In the genomic region with DNA sequence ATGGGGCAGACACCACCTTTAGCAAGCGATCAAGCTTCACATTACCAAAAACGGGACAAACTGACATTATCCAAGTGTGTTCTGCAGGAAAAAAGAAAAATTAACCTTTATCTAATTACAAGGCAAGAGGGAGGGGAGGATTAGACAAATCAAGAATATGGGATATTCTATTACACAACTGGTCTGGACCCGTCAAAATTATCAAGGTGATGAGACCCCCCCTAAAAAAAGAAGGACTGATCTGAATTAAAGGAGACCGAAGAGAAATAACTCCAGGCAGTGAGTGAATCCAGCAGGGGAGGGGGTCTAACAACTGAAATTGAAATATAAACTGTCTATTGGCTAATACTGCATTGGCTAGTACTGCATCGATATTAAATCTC, we compare ENCODE assay signal across 7 cellular contexts. TPM values are rescaled to one million over a fixed set of nuclear protein-coding genes. Genes with fewer than 3 reads are reported as not detected.
A peak's percentile ranks its signal among the peaks of the same experiment; 100 is the strongest.
DNase-seq lines count a peak whose midpoint lies in the region; ATAC-seq and TF ChIP-seq lines count a peak whose summit lies in the region.

No MANE protein-coding gene starts in this region.

- H3K4me3 ChIP-seq in HFF-Myc (replicated peaks; ENCODE audit: low read depth, low read length) (peak overlapping the region; percentile 56), iPS-11a (ENCODE audit: low read depth, low read length) (peak overlapping the region; percentile 83)

- peaks cover 59% of the 10 kb centered on the region for H3K4me1 Mint-ChIP-seq in activated CD4-positive, alpha-beta memory T cell treated with anti-CD3 and anti-CD28 coated beads, Interleukin-2, amount 10 ng/mL, durations not matched to agents 7 days and 5 days
- peaks cover 61% of the 10 kb centered on the region for H3K4me1 Mint-ChIP-seq in stimulated activated effector memory CD8-positive, alpha-beta T cell treated with anti-CD3 and anti-CD28 coated beads, Interleukin-12 subunit alpha, Interleukin-12 subunit beta, amount 100 ng/mL, for 72 hours

- DNase-seq in HFF-Myc (ENCODE audit: extremely low read depth, low read depth) = no peak
- DNase-seq in activated CD4-positive, alpha-beta memory T cell treated with anti-CD3 and anti-CD28 coated beads, Interleukin-2, amount 10 ng/mL, durations not matched to agents 7 days and 5 days = no peak
- no peak for DNase-seq in stimulated activated effector memory CD8-positive, alpha-beta T cell treated with anti-CD3 and anti-CD28 coated beads, Interleukin-12 subunit alpha, Interleukin-12 subunit beta, amount 100 ng/mL, for 72 hours (ENCODE audit: low spot score in 2 of 2)
- no peak for DNase-seq in NCI-H774 (lab: John Stamatoyannopoulos, UW)
- no peak for DNase-seq in ecto neural progenitor cell (ENCODE audit: low spot score)

- no peak for ATAC-seq in stimulated activated effector memory CD8-positive, alpha-beta T cell treated with anti-CD3 and anti-CD28 coated beads, Interleukin-12 subunit alpha, Interleukin-12 subunit beta, amount 100 ng/mL, for 72 hours
- ATAC-seq in HG03039 (IDR thresholded peaks at IDR 0.05; ENCODE audit: unreplicated experiment) = no peak

- TF ChIP-seq CTCF in HFF-Myc (IDR thresholded peaks at IDR 0.05; ENCODE audit: low read depth, low read length, missing control alignments) = no peak

- POLR2A ChIA-PET in activated CD4-positive, alpha-beta memory T cell treated with anti-CD3 and anti-CD28 coated beads, Interleukin-2, amount 10 ng/mL, durations not matched to agents 7 days and 5 days (lab: Charles Lee) = interaction anchor here (1.1 to 3.6 kb wide), 10 partner anchors 28 to 1173 kb away, joined by 3 to 44 read pairs (median 4); partner anchors contain the start of genes CIITA, DEXI and GSPT1

- CTCF ChIA-PET in activated CD4-positive, alpha-beta memory T cell treated with anti-CD3 and anti-CD28 coated beads, Interleukin-2, amount 10 ng/mL, durations not matched to agents 7 days and 5 days (lab: Charles Lee) = interaction anchor here (1.7 to 2.1 kb wide), 2 partner anchors 135 to 175 kb away, joined by 12 to 13 read pairs; partner anchors contain the start of gene CIITA

- peak overlapping the region; percentile 86 for H3K4me3 Mint-ChIP-seq in activated CD4-positive, alpha-beta memory T cell treated with anti-CD3 and anti-CD28 coated beads, Interleukin-2, amount 10 ng/mL, durations not matched to agents 7 days and 5 days
- H3K4me3 Mint-ChIP-seq in stimulated activated effector memory CD8-positive, alpha-beta T cell treated with anti-CD3 and anti-CD28 coated beads, Interleukin-12 subunit alpha, Interleukin-12 subunit beta, amount 100 ng/mL, for 72 hours = peak overlapping the region; percentile 86

- no peaks in the 10 kb centered on the region for H3K9me3 Mint-ChIP-seq in activated CD4-positive, alpha-beta memory T cell treated with anti-CD3 and anti-CD28 coated beads, Interleukin-2, amount 10 ng/mL, durations not matched to agents 7 days and 5 days
- H3K9me3 Mint-ChIP-seq in stimulated activated effector memory CD8-positive, alpha-beta T cell treated with anti-CD3 and anti-CD28 coated beads, Interleukin-12 subunit alpha, Interleukin-12 subunit beta, amount 100 ng/mL, for 72 hours = no peaks in the 10 kb centered on the region

- peak overlapping the region; percentile 97 for H3K27ac Mint-ChIP-seq in activated CD4-positive, alpha-beta memory T cell treated with anti-CD3 and anti-CD28 coated beads, Interleukin-2, amount 10 ng/mL, durations not matched to agents 7 days and 5 days
- peak overlapping the region; percentile 98 for H3K27ac Mint-ChIP-seq in stimulated activated effector memory CD8-positive, alpha-beta T cell treated with anti-CD3 and anti-CD28 coated beads, Interleukin-12 subunit alpha, Interleukin-12 subunit beta, amount 100 ng/mL, for 72 hours

- H3K36me3 Mint-ChIP-seq in activated CD4-positive, alpha-beta memory T cell treated with anti-CD3 and anti-CD28 coated beads, Interleukin-2, amount 10 ng/mL, durations not matched to agents 7 days and 5 days (ENCODE audit: low read depth) = peaks cover 20% of the 10 kb centered on the region
- peaks cover 33% of the 10 kb centered on the region for H3K36me3 Mint-ChIP-seq in stimulated activated effector memory CD8-positive, alpha-beta T cell treated with anti-CD3 and anti-CD28 coated beads, Interleukin-12 subunit alpha, Interleukin-12 subunit beta, amount 100 ng/mL, for 72 hours

- no peaks in the 10 kb centered on the region for H3K27me3 Mint-ChIP-seq in activated CD4-positive, alpha-beta memory T cell treated with anti-CD3 and anti-CD28 coated beads, Interleukin-2, amount 10 ng/mL, durations not matched to agents 7 days and 5 days

RNA-seq across cellular contexts. Expression of gene NUBP1, which starts 0.4 kb away (rescaled TPM):
- 10 to 100 TPM; 29.4 to 31.5 TPM for total RNA-seq in activated CD4-positive, alpha-beta memory T cell treated with anti-CD3 and anti-CD28 coated beads, Interleukin-2, amount 10 ng/mL, durations not matched to agents 7 days and 5 days

RNA-seq across cellular contexts. Expression of gene TEKT5, which starts 48.5 kb away (rescaled TPM):
- not detected for total RNA-seq in activated CD4-positive, alpha-beta memory T cell treated with anti-CD3 and anti-CD28 coated beads, Interleukin-2, amount 10 ng/mL, durations not matched to agents 7 days and 5 days
